18 cellular contexts compared by ENCODE assay signal in genomic region chr3:64352596-64352989, GRCh38.
DNase-seq lines count a peak whose midpoint lies in the region; FAIRE-seq and TF ChIP-seq lines count a peak whose summit lies in the region.
"Had no signal": no experiment of that assay in that cellular context is flagged by ENCODE, and none has a peak within 500 bp of the region (broad histone marks: within the 10 kb centered on the region; RNA-seq: fewer than 3 reads in every experiment).

No MANE protein-coding gene starts in this region.

- H3K36me3 Mint-ChIP-seq in astrocyte (ENCODE audit: low read depth, unreplicated experiment) = no peaks in the 10 kb centered on the region
- no peaks in the 10 kb centered on the region for H3K36me3 Mint-ChIP-seq in activated naive CD4-positive, alpha-beta T cell treated with anti-CD3 and anti-CD28 coated beads for 36 hours (ENCODE audit: low read depth)

- WGBS in smooth muscle cell (ENCODE audit: low lambda C conversion rate) = 89% methylated on average over 2 of the region's 2 CpGs

- H4K20me1 ChIP-seq in astrocyte (ENCODE audit: insufficient read depth, low read length) (no peaks in the 10 kb centered on the region), keratinocyte (ENCODE audit: control insufficient read depth, extremely low read depth, insufficient read depth, low read length) (no peaks in the 10 kb centered on the region), smooth muscle cell (ENCODE audit: low read depth) (no peaks in the 10 kb centered on the region)

- H3K9me1 ChIP-seq in keratinocyte (ENCODE audit: control insufficient read depth, extremely low read depth, insufficient read depth, low read length) = no peaks in the 10 kb centered on the region

- intact Hi-C loops in activated naive CD4-positive, alpha-beta T cell treated with anti-CD3 and anti-CD28 coated beads for 36 hours (cut with micrococcal nuclease) = no loop called here
- intact Hi-C loops in ascending aorta (cut with DNase I) = no loop called here

- peaks cover 7% of the 10 kb centered on the region for H3K9me3 Mint-ChIP-seq in astrocyte (ENCODE audit: unreplicated experiment)
- no peaks in the 10 kb centered on the region for H3K9me3 Mint-ChIP-seq in activated naive CD4-positive, alpha-beta T cell treated with anti-CD3 and anti-CD28 coated beads for 36 hours
- H3K9me3 Mint-ChIP-seq: activated naive CD8-positive, alpha-beta T cell treated with anti-CD3 and anti-CD28 coated beads, Interleukin-2, amount 50 U/mL, for 24 hours; stimulated activated effector memory CD8-positive, alpha-beta T cell treated with anti-CD3 and anti-CD28 coated beads, Interleukin-12 subunit alpha, Interleukin-12 subunit beta, amount 100 ng/mL, for 72 hours had no signal

- H3K4me1 Mint-ChIP-seq in astrocyte (ENCODE audit: low read depth, unreplicated experiment) = peaks cover 53% of the 10 kb centered on the region
- H3K4me1 Mint-ChIP-seq in activated naive CD4-positive, alpha-beta T cell treated with anti-CD3 and anti-CD28 coated beads for 36 hours (ENCODE audit: low read depth) = peaks cover 23% of the 10 kb centered on the region
- H3K4me1 Mint-ChIP-seq: stimulated activated effector memory CD8-positive, alpha-beta T cell treated with anti-CD3 and anti-CD28 coated beads, Interleukin-12 subunit alpha, Interleukin-12 subunit beta, amount 100 ng/mL, for 72 hours had no signal

- peaks cover 23% of the 10 kb centered on the region for H3F3A ChIP-seq in smooth muscle cell (ENCODE audit: low read depth)

- H3K79me2 ChIP-seq in astrocyte (ENCODE audit: insufficient read depth, low read length) (no peaks in the 10 kb centered on the region), keratinocyte (ENCODE audit: control insufficient read depth, insufficient read depth, low read length) (no peaks in the 10 kb centered on the region), smooth muscle cell (ENCODE audit: low read depth) (no peaks in the 10 kb centered on the region)

- DNase-seq in LHCN-M2 (ENCODE audit: low read depth) (peak; percentile 61), astrocyte (ENCODE audit: low read depth) (no peak), keratinocyte (ENCODE audit: low read depth, low spot score) (no peak), smooth muscle cell (lab: John Stamatoyannopoulos, UW; ENCODE audit: unreplicated experiment) (no peak), hippocampal formation (lab: John Stamatoyannopoulos, UW) (no peak), ascending aorta (ENCODE audit: low spot score in 2 of 2) (no peak)
- DNase-seq in activated CD4-positive, alpha-beta T cell treated with anti-CD3 and anti-CD28 coated beads, Interleukin-2, amount 50 U/mL, for 1 hour = no peak
- no peak for DNase-seq in activated naive CD4-positive, alpha-beta T cell treated with anti-CD3 and anti-CD28 coated beads for 36 hours
- DNase-seq: activated naive CD8-positive, alpha-beta T cell treated with anti-CD3 and anti-CD28 coated beads, Interleukin-2, amount 50 U/mL, for 24 hours; dermis blood vessel endothelial cell; GDM1; left colon; NCI-H1105; NCI-H526 treated with DMSO at 0.1 percent for 48 hours; occipital lobe had no signal

- peak overlapping the region; percentile 7 for H2AFZ ChIP-seq in astrocyte (ENCODE audit: low read depth, low read length)
- peak overlapping the region; percentile 58 for H2AFZ ChIP-seq in keratinocyte (ENCODE audit: control insufficient read depth, low read length)
- no peak overlapping the region for H2AFZ ChIP-seq in smooth muscle cell (ENCODE audit: low read depth)

- H3K36me3 ChIP-seq in astrocyte (ENCODE audit: insufficient read depth, low read length) (no peaks in the 10 kb centered on the region), keratinocyte (ENCODE audit: control insufficient read depth in 2 of 2, extremely low read depth in 1 of 2, insufficient read depth in 2 of 2, low read length in 2 of 2) (no peaks in the 10 kb centered on the region), smooth muscle cell (ENCODE audit: low read depth) (no peaks in the 10 kb centered on the region), ascending aorta (no peaks in the 10 kb centered on the region)

- peak overlapping the region; percentile 96 for H3K27ac Mint-ChIP-seq in astrocyte (ENCODE audit: unreplicated experiment)
- H3K27ac Mint-ChIP-seq in activated naive CD4-positive, alpha-beta T cell treated with anti-CD3 and anti-CD28 coated beads for 36 hours = no peak overlapping the region
- H3K27ac Mint-ChIP-seq: activated naive CD8-positive, alpha-beta T cell treated with anti-CD3 and anti-CD28 coated beads, Interleukin-2, amount 50 U/mL, for 24 hours; stimulated activated effector memory CD8-positive, alpha-beta T cell treated with anti-CD3 and anti-CD28 coated beads, Interleukin-12 subunit alpha, Interleukin-12 subunit beta, amount 100 ng/mL, for 72 hours had no signal

- H3K9ac ChIP-seq in astrocyte (ENCODE audit: low read length) (peak overlapping the region; percentile 57), keratinocyte (ENCODE audit: control insufficient read depth, extremely low read depth, insufficient read depth, low read length) (peak overlapping the region; percentile 67), smooth muscle cell (ENCODE audit: low read depth) (peak overlapping the region; percentile 0)

- H3K4me2 ChIP-seq in astrocyte (ENCODE audit: low read length) = peak overlapping the region; percentile 71
- peak overlapping the region; percentile 80 for H3K4me2 ChIP-seq in keratinocyte (ENCODE audit: control insufficient read depth, extremely low read depth, insufficient read depth, low read depth, low read length)
- peak overlapping the region; percentile 69 for H3K4me2 ChIP-seq in smooth muscle cell

- no peak for FAIRE-seq in astrocyte (lab: Jason Lieb, UNC)
- no peak for FAIRE-seq in keratinocyte (lab: Jason Lieb, UNC)

- TF ChIP-seq CTCF in astrocyte (IDR thresholded peaks at IDR 0.05; ENCODE audit: insufficient read depth, low read depth, low read length) (no peak), keratinocyte (optimal IDR thresholded peaks at IDR 0.05 in 1 of 3, IDR thresholded peaks at IDR 0.05 in 1 of 3, conservative IDR thresholded peaks at IDR 0.05 in 1 of 3; ENCODE audit: extremely low read depth in 1 of 3, insufficient read depth in 2 of 3, low read length in 3 of 3) (no peak), smooth muscle cell (IDR thresholded peaks at IDR 0.05; ENCODE audit: borderline replicate concordance, insufficient read depth, poor library complexity, severe bottlenecking) (no peak), ascending aorta (IDR thresholded peaks at IDR 0.05) (no peak)

- peak overlapping the region; percentile 45 for H3K4me3 Mint-ChIP-seq in astrocyte (ENCODE audit: unreplicated experiment)
- H3K4me3 Mint-ChIP-seq in activated naive CD4-positive, alpha-beta T cell treated with anti-CD3 and anti-CD28 coated beads for 36 hours = no peak overlapping the region
- H3K4me3 Mint-ChIP-seq: activated naive CD8-positive, alpha-beta T cell treated with anti-CD3 and anti-CD28 coated beads, Interleukin-2, amount 50 U/mL, for 24 hours; stimulated activated effector memory CD8-positive, alpha-beta T cell treated with anti-CD3 and anti-CD28 coated beads, Interleukin-12 subunit alpha, Interleukin-12 subunit beta, amount 100 ng/mL, for 72 hours had no signal

- H3K4me1 ChIP-seq in astrocyte (ENCODE audit: insufficient read depth, low read length) (peaks cover 47% of the 10 kb centered on the region), keratinocyte (ENCODE audit: control insufficient read depth, extremely low read depth, insufficient read depth, low read length) (peaks cover 42% of the 10 kb centered on the region), smooth muscle cell (ENCODE audit: low read depth) (peaks cover 33% of the 10 kb centered on the region), ascending aorta (no peaks in the 10 kb centered on the region)

- H3K27me3 ChIP-seq in astrocyte (ENCODE audit: insufficient read depth, low read length) = no peaks in the 10 kb centered on the region
- no peaks in the 10 kb centered on the region for H3K27me3 ChIP-seq in keratinocyte (ENCODE audit: control insufficient read depth, extremely low read depth, insufficient read depth, low read length)
- no peaks in the 10 kb centered on the region for H3K27me3 ChIP-seq in smooth muscle cell (ENCODE audit: low read depth)
- no peaks in the 10 kb centered on the region for H3K27me3 ChIP-seq in ascending aorta

- CTCF ChIA-PET in activated naive CD4-positive, alpha-beta T cell treated with anti-CD3 and anti-CD28 coated beads for 36 hours (lab: Charles Lee) = no interaction called here

- H3K9me3 ChIP-seq in astrocyte (ENCODE audit: insufficient read depth, low read depth, low read length) (no peaks in the 10 kb centered on the region), keratinocyte (ENCODE audit: control insufficient read depth, low read depth, low read length) (peaks cover 3% of the 10 kb centered on the region), smooth muscle cell (replicated peaks; ENCODE audit: low read depth) (no peaks in the 10 kb centered on the region), ascending aorta (no peaks in the 10 kb centered on the region)

- dilution Hi-C loops in keratinocyte (cut with MboI; ENCODE audit: extremely low pct_ligation_motif_present, low sequenced_read_pairs) = no loop called here

- H3K27ac ChIP-seq in astrocyte (ENCODE audit: low read depth, low read length) (peak overlapping the region; percentile 79), keratinocyte (ENCODE audit: control insufficient read depth, insufficient read depth, low read length) (peak overlapping the region; percentile 73), smooth muscle cell (ENCODE audit: low read depth) (peak overlapping the region; percentile 77), ascending aorta (no peak overlapping the region)
- H3K27ac ChIP-seq: C4-2B, VCaP had no signal

- no peaks in the 10 kb centered on the region for H3K27me3 Mint-ChIP-seq in astrocyte (ENCODE audit: low read depth, unreplicated experiment)
- no peaks in the 10 kb centered on the region for H3K27me3 Mint-ChIP-seq in activated naive CD4-positive, alpha-beta T cell treated with anti-CD3 and anti-CD28 coated beads for 36 hours (ENCODE audit: low read depth)

- H3K4me3 ChIP-seq in astrocyte (ENCODE audit: insufficient read depth, low read depth, low read length) = no peak overlapping the region
- H3K4me3 ChIP-seq in keratinocyte (ENCODE audit: control insufficient read depth in 2 of 3, extremely low read depth in 1 of 3, insufficient read depth in 2 of 3, low read depth in 1 of 3, low read length in 3 of 3) = peak overlapping the region; percentile 0 to 58 (median 28)
- H3K4me3 ChIP-seq in smooth muscle cell = no peak overlapping the region
- no peak overlapping the region for H3K4me3 ChIP-seq in ascending aorta

Comparison
In these comparisons a context has a peak if more than half of its experiments do, and no peak if none do; other contexts are left out.
1. H3K27ac ChIP-seq: peak in astrocyte (single experiment), keratinocyte (single experiment) and smooth muscle cell (single experiment); none in ascending aorta (0 of 2).
2. H3K4me3 ChIP-seq: peak in keratinocyte (3 of 3); none in astrocyte (single experiment), smooth muscle cell (single experiment) and ascending aorta (0 of 2).
3. H3K9ac ChIP-seq: peak in every context shown above with its lines; median percentile 67 in keratinocyte; 57 in astrocyte; 0 in smooth muscle cell.
4. Peak in every context shown above with its lines, with median percentiles within 50 percentile points of each other: H3K4me2 ChIP-seq.